Comparison of ENCODE assay signal across 10 cellular contexts in genomic region chr19:40279120-40279551, GRCh38. TPM values are rescaled to one million over a fixed set of nuclear protein-coding genes. Genes with fewer than 3 reads are reported as not detected.
DNase-seq lines count a peak whose midpoint lies in the region; TF ChIP-seq lines count a peak whose summit lies in the region.
"Had no signal": no experiment of that assay in that cellular context is flagged by ENCODE, and none has a peak within 500 bp of the region (broad histone marks: within the 10 kb centered on the region; RNA-seq: fewer than 3 reads in every experiment).

No MANE protein-coding gene starts in this region.

- no peaks in the 10 kb centered on the region for H3K27me3 ChIP-seq in Peyer's patch
- no peaks in the 10 kb centered on the region for H3K27me3 ChIP-seq in suprapubic skin
- H3K27me3 ChIP-seq in Caco-2 (replicated peaks; ENCODE audit: control insufficient read depth, insufficient read depth, low read length): no peaks in the 10 kb centered on the region

- POLR2A ChIA-PET in activated CD4-positive, alpha-beta memory T cell treated with anti-CD3 and anti-CD28 coated beads for 36 hours (lab: Charles Lee): no interaction called here
- POLR2A ChIA-PET in Caco-2 (lab: Charles Lee): interaction anchor here (0.7 kb wide), 1 partner anchor 42 kb away, joined by 3 read pairs; no protein-coding TSS in a partner anchor

- no peak overlapping the region for H3K27ac Mint-ChIP-seq in activated CD4-positive, alpha-beta memory T cell treated with anti-CD3 and anti-CD28 coated beads for 36 hours
- no peak overlapping the region for H3K27ac Mint-ChIP-seq in Caco-2 (ENCODE audit: unreplicated experiment)

- H3K27ac ChIP-seq in Peyer's patch (peak overlapping the region; percentile 34 to 55 (median 53)), suprapubic skin (peak overlapping the region; percentile 78)

- H3K9me3 ChIP-seq in Peyer's patch: no peaks in the 10 kb centered on the region
- no peaks in the 10 kb centered on the region for H3K9me3 ChIP-seq in suprapubic skin
- H3K9me3 ChIP-seq in Caco-2: no peaks in the 10 kb centered on the region

- no TSS peak for BruUV-seq in Caco-2 (replicated peaks; lab: Mats Ljungman, UMichigan)

- H3K4me1 Mint-ChIP-seq in activated CD4-positive, alpha-beta memory T cell treated with anti-CD3 and anti-CD28 coated beads for 36 hours (ENCODE audit: low read depth): peaks cover 75% of the 10 kb centered on the region
- no peaks in the 10 kb centered on the region for H3K4me1 Mint-ChIP-seq in Caco-2 (ENCODE audit: low read depth, unreplicated experiment)

- no peak for DNase-seq in Peyer's patch
- DNase-seq in fibroblast of peridontal ligament (ENCODE audit: extremely low read depth): peak; percentile 67
- peak; percentile 26 for DNase-seq in mucosa of gallbladder (ENCODE audit: low spot score)
- peak in 1 of 2 donors; percentile 73 for DNase-seq in suprapubic skin (ENCODE audit: low spot score in 2 of 2)
- no peak for DNase-seq in NCI-H345 treated with DMSO at 0.1 percent for 48 hours (lab: John Stamatoyannopoulos, UW; ENCODE audit: unreplicated experiment)
- DNase-seq in activated CD4-positive, alpha-beta memory T cell treated with anti-CD3 and anti-CD28 coated beads for 36 hours: no peak
- no peak for DNase-seq in NCI-H1417 treated with DMSO at 0.1 percent for 48 hours (lab: John Stamatoyannopoulos, UW)
- DNase-seq in Caco-2: no peak
- DNase-seq: NCI-H1417, T-cell had no signal

- H3K4me1 ChIP-seq in Peyer's patch: peaks cover 9 to 79% (median 34%) of the 10 kb centered on the region in 4 donors
- peaks cover 84% of the 10 kb centered on the region for H3K4me1 ChIP-seq in suprapubic skin
- H3K4me1 ChIP-seq in Caco-2: peaks cover 5% of the 10 kb centered on the region; the same call in 1 of the 2 replicates

- H3K4me3 Mint-ChIP-seq in activated CD4-positive, alpha-beta memory T cell treated with anti-CD3 and anti-CD28 coated beads for 36 hours: no peak overlapping the region
- no peak overlapping the region for H3K4me3 Mint-ChIP-seq in Caco-2 (ENCODE audit: unreplicated experiment)

- CTCF ChIA-PET in activated CD4-positive, alpha-beta memory T cell treated with anti-CD3 and anti-CD28 coated beads for 36 hours (lab: Charles Lee): no interaction called here
- CTCF ChIA-PET in Caco-2 (lab: Charles Lee): interaction anchor here (0.6 to 2.0 kb wide), 2 partner anchors 15 to 26 kb away, joined by 3 to 4 read pairs; no protein-coding TSS in a partner anchor

- H3K36me3 ChIP-seq in Peyer's patch (no peaks in the 10 kb centered on the region), suprapubic skin (no peaks in the 10 kb centered on the region), Caco-2 (ENCODE audit: control insufficient read depth, insufficient read depth, low read length) (peaks cover 1% of the 10 kb centered on the region; the same call in 1 of the 2 replicates)

- intact Hi-C loops in activated CD4-positive, alpha-beta memory T cell treated with anti-CD3 and anti-CD28 coated beads for 36 hours (cut with micrococcal nuclease): no loop called here
- intact Hi-C loops in Caco-2 (cut with micrococcal nuclease; ENCODE audit: unreplicated experiment): no loop called here

- TF ChIP-seq POLR2A in Peyer's patch (IDR thresholded peaks at IDR 0.05): no peak
- no peak for TF ChIP-seq POLR2A in suprapubic skin (IDR thresholded peaks at IDR 0.05)

- no peaks in the 10 kb centered on the region for H3K9me3 Mint-ChIP-seq in activated CD4-positive, alpha-beta memory T cell treated with anti-CD3 and anti-CD28 coated beads for 36 hours
- no peaks in the 10 kb centered on the region for H3K9me3 Mint-ChIP-seq in Caco-2 (ENCODE audit: unreplicated experiment)
- H3K9me3 Mint-ChIP-seq: T-cell had no signal

- no peak for TF ChIP-seq CTCF in Peyer's patch (IDR thresholded peaks at IDR 0.05)
- TF ChIP-seq CTCF in suprapubic skin (IDR thresholded peaks at IDR 0.05): no peak
- no peak for TF ChIP-seq CTCF in Caco-2 (IDR thresholded peaks at IDR 0.05; ENCODE audit: insufficient read depth in 1 of 2, low read depth in 1 of 2, low read length in 1 of 2, severe bottlenecking in 1 of 2, unreplicated experiment in 1 of 2)

- H3K4me3 ChIP-seq in Peyer's patch: peak overlapping the region in 2 of 4 donors; percentile 18 to 21
- H3K4me3 ChIP-seq in suprapubic skin: peak overlapping the region; percentile 33
- H3K4me3 ChIP-seq in Caco-2 (ENCODE audit: low read depth, low read length): no peak overlapping the region

- 14% methylated on average over 9 of the region's 15 CpGs for WGBS in suprapubic skin

- no peak for TF ChIP-seq EP300 in suprapubic skin (IDR thresholded peaks at IDR 0.05)

- H3K36me3 Mint-ChIP-seq in activated CD4-positive, alpha-beta memory T cell treated with anti-CD3 and anti-CD28 coated beads for 36 hours: no peaks in the 10 kb centered on the region
- peaks cover 13% of the 10 kb centered on the region for H3K36me3 Mint-ChIP-seq in Caco-2 (ENCODE audit: insufficient read depth, unreplicated experiment)

- H3K27me3 Mint-ChIP-seq in activated CD4-positive, alpha-beta memory T cell treated with anti-CD3 and anti-CD28 coated beads for 36 hours: no peaks in the 10 kb centered on the region
- no peaks in the 10 kb centered on the region for H3K27me3 Mint-ChIP-seq in Caco-2 (ENCODE audit: insufficient read depth, unreplicated experiment)
- H3K27me3 Mint-ChIP-seq: T-cell had no signal

RNA-seq across cellular contexts. Expression of gene AKT2, which starts 6.0 kb away (rescaled TPM):
- total RNA-seq in Peyer's patch (100 to 1,000 TPM in 2 of 4 donors, 10 to 100 TPM in 2; 67.1 to 146 (median 100) TPM), mucosa of gallbladder (119 TPM), suprapubic skin (100 to 1,000 TPM in 2 of 4 donors, 10 to 100 TPM in 2; 76.4 to 146 (median 92.3) TPM), Caco-2 (2022) (164 and 169 TPM in 2 replicates)
- total RNA-seq in activated CD4-positive, alpha-beta memory T cell treated with anti-CD3 and anti-CD28 coated beads for 36 hours: 100 to 1,000 TPM; 126 to 127 TPM

RNA-seq across cellular contexts. Expression of gene CCNP, which starts 52.6 kb away (rescaled TPM):
- total RNA-seq in Peyer's patch: 1 to 10 TPM in 1 of 4 donors, not detected in 3; 1.3 TPM
- total RNA-seq in mucosa of gallbladder: 0.43 TPM
- total RNA-seq in suprapubic skin: under 1 TPM in 1 of 4 donors, not detected in 3; 0.26 TPM
- total RNA-seq in activated CD4-positive, alpha-beta memory T cell treated with anti-CD3 and anti-CD28 coated beads for 36 hours: not detected
- 4.1 and 5.3 TPM in 2 replicates for total RNA-seq in Caco-2 (2022)

Comparison
In these comparisons a context has a peak if more than half of its experiments do, and no peak if none do; other contexts are left out.
1. DNase-seq: peak in fibroblast of peridontal ligament (single experiment) and mucosa of gallbladder (single experiment); none in Peyer's patch (0 of 3), NCI-H345 treated with DMSO at 0.1 percent for 48 hours (single experiment), activated CD4-positive, alpha-beta memory T cell treated with anti-CD3 and anti-CD28 coated beads for 36 hours (single experiment), NCI-H1417 treated with DMSO at 0.1 percent for 48 hours (single experiment) and Caco-2 (0 of 2).